Comparison of ENCODE assay signal across 8 cellular contexts in genomic region chr11:120344302-120345004, GRCh38. TPM values are rescaled to one million over a fixed set of nuclear protein-coding genes. Genes with fewer than 3 reads are reported as not detected.
DNase-seq lines count a peak whose midpoint lies in the region; ATAC-seq and TF ChIP-seq lines count a peak whose summit lies in the region.

No MANE protein-coding gene starts in this region.

- DNase-seq in activated CD4-positive, CD25-positive, alpha-beta regulatory T cell (lab: John Stamatoyannopoulos, UW) = no peak
- DNase-seq in Jurkat, Clone E6-1 (ENCODE audit: low read depth, low spot score) = peak; percentile 99
- peak; percentile 92 for DNase-seq in activated CD4-positive, alpha-beta T cell treated with anti-CD3 and anti-CD28 coated beads, Interleukin-2, amount 10 ng/mL, durations not matched to agents 24 days and 14 days
- DNase-seq in medulla oblongata (ENCODE audit: extremely low spot score) = peak; percentile 65
- DNase-seq in C1 segment of cervical spinal cord (lab: John Stamatoyannopoulos, UW) = no peak
- DNase-seq in stomach = no peak

- no peak for TF ChIP-seq CTCF in stomach (IDR thresholded peaks at IDR 0.05)

- H3K4me1 Mint-ChIP-seq in activated CD4-positive, alpha-beta T cell treated with anti-CD3 and anti-CD28 coated beads, Interleukin-2, amount 10 ng/mL, durations not matched to agents 24 days and 14 days = peaks cover 25% of the 10 kb centered on the region

- no peak overlapping the region for H3K4me3 ChIP-seq in Jurkat, Clone E6-1 (ENCODE audit: low read length)
- H3K4me3 ChIP-seq in stomach = no peak overlapping the region

- H3K36me3 ChIP-seq in stomach = no peaks in the 10 kb centered on the region

- H3K27ac Mint-ChIP-seq in activated CD4-positive, alpha-beta T cell treated with anti-CD3 and anti-CD28 coated beads, Interleukin-2, amount 10 ng/mL, durations not matched to agents 24 days and 14 days = peak overlapping the region; percentile 38

- no peaks in the 10 kb centered on the region for H3K9me3 ChIP-seq in stomach

- peaks cover 64% of the 10 kb centered on the region for H3K27me3 Mint-ChIP-seq in activated CD4-positive, alpha-beta T cell treated with anti-CD3 and anti-CD28 coated beads, Interleukin-2, amount 10 ng/mL, durations not matched to agents 24 days and 14 days

- TF ChIP-seq POLR2A in stomach (IDR thresholded peaks at IDR 0.05) = no peak

- TF ChIP-seq EP300 in stomach (IDR thresholded peaks at IDR 0.05) = no peak

- no peak overlapping the region for H3K27ac ChIP-seq in stomach

- H3K9me3 Mint-ChIP-seq in activated CD4-positive, alpha-beta T cell treated with anti-CD3 and anti-CD28 coated beads, Interleukin-2, amount 10 ng/mL, durations not matched to agents 24 days and 14 days = peaks cover 6% of the 10 kb centered on the region

- H3K4me3 Mint-ChIP-seq in activated CD4-positive, alpha-beta T cell treated with anti-CD3 and anti-CD28 coated beads, Interleukin-2, amount 10 ng/mL, durations not matched to agents 24 days and 14 days = peak overlapping the region; percentile 61

- H3K36me3 Mint-ChIP-seq in activated CD4-positive, alpha-beta T cell treated with anti-CD3 and anti-CD28 coated beads, Interleukin-2, amount 10 ng/mL, durations not matched to agents 24 days and 14 days (ENCODE audit: low read depth) = peaks cover 3% of the 10 kb centered on the region

- H3K27me3 ChIP-seq in stomach = no peaks in the 10 kb centered on the region

- WGBS in stomach, 5 donors = 43 to 76% (median 48%) methylated on average over 1 of the region's 1 CpG

- peaks cover 12 to 93% (median 73%) of the 10 kb centered on the region in 4 donors for H3K4me1 ChIP-seq in stomach

- ATAC-seq in activated CD4-positive, CD25-positive, alpha-beta regulatory T cell treated with anti-CD3 and anti-CD28 coated beads, Interleukin-2, amount 50 U/mL, for 24 hours = peak; percentile 67 to 69
- ATAC-seq in GM21786 (IDR thresholded peaks at IDR 0.05; ENCODE audit: unreplicated experiment) = peak; percentile 84

- intact Hi-C loops in activated CD4-positive, alpha-beta T cell treated with anti-CD3 and anti-CD28 coated beads, Interleukin-2, amount 10 ng/mL, durations not matched to agents 24 days and 14 days (cut with micrococcal nuclease) = loop anchor here (5.0 kb wide), 1 partner anchor 97 kb away; no protein-coding TSS in a partner anchor
- intact Hi-C loops in stomach (cut with DNase I; ENCODE audit: low total_unique reads) = loop anchor here (5.0 kb wide), 1 partner anchor 38 kb away; no protein-coding TSS in a partner anchor

RNA-seq across cellular contexts. Expression of gene ARHGEF12, which starts 8.2 kb away (rescaled TPM):
- 10.2 TPM for polyA plus RNA-seq in Jurkat, Clone E6-1 (2012; ENCODE audit: insufficient read depth, insufficient read length)
- total RNA-seq in activated CD4-positive, alpha-beta T cell treated with anti-CD3 and anti-CD28 coated beads, Interleukin-2, amount 10 ng/mL, durations not matched to agents 24 days and 14 days = 20.0 and 20.3 TPM in 2 replicates
- total RNA-seq in stomach = 100 to 1,000 TPM in 2 of 5 donors, 10 to 100 TPM in 3; 30.4 to 186 (median 97.7) TPM
- 10 to 100 TPM; 11.5 to 23.5 (median 21.2) TPM for polyA plus RNA-seq in stomach

RNA-seq across cellular contexts. Expression of gene TLCD5, which starts 19.4 kb away (rescaled TPM):
- 12.5 TPM for polyA plus RNA-seq in Jurkat, Clone E6-1 (2012; ENCODE audit: insufficient read depth, insufficient read length)
- total RNA-seq in activated CD4-positive, alpha-beta T cell treated with anti-CD3 and anti-CD28 coated beads, Interleukin-2, amount 10 ng/mL, durations not matched to agents 24 days and 14 days = 0.76 and 1.2 TPM in 2 replicates
- 10 to 100 TPM in 1 of 5 donors, 1 to 10 TPM in 2, under 1 TPM in 1, not detected in 1; 0.58 to 81.2 (median 6.3) TPM for total RNA-seq in stomach
- 1 to 10 TPM in 1 of 3 donors, under 1 TPM in 2; 0.76 to 1.8 (median 0.93) TPM for polyA plus RNA-seq in stomach

Comparison
In these comparisons a context has a peak if more than half of its experiments do, and no peak if none do; other contexts are left out.
1. DNase-seq: peak in Jurkat, Clone E6-1 (single experiment), activated CD4-positive, alpha-beta T cell treated with anti-CD3 and anti-CD28 coated beads, Interleukin-2, amount 10 ng/mL, durations not matched to agents 24 days and 14 days (single experiment) and medulla oblongata (single experiment); none in activated CD4-positive, CD25-positive, alpha-beta regulatory T cell (0 of 4), C1 segment of cervical spinal cord (0 of 14) and stomach (single experiment).